Comparison of ENCODE assay signal across 18 cellular contexts in genomic region chr11:32396991-32397390, GRCh38. TPM values are rescaled to one million over a fixed set of nuclear protein-coding genes. Genes with fewer than 3 reads are reported as not detected.
"Had no signal": no experiment of that assay in that cellular context is flagged by ENCODE, and none has a peak within 500 bp of the region (broad histone marks: within the 10 kb centered on the region; RNA-seq: fewer than 3 reads in every experiment).

No MANE protein-coding gene starts in this region.

- H3K9me3 ChIP-seq: neutrophil, transverse colon had no signal

- H3K27ac ChIP-seq: coronary artery, neutrophil, transverse colon had no signal

- H3K36me3 Mint-ChIP-seq: activated CD8-positive, alpha-beta memory T cell treated with anti-CD3 and anti-CD28 coated beads, Interleukin-2, amount 10 ng/mL, durations not matched to agents 7 days and 5 days; activated naive CD8-positive, alpha-beta T cell; stimulated activated effector memory CD8-positive, alpha-beta T cell treated with anti-CD3 and anti-CD28 coated beads, Interleukin-12 subunit alpha, Interleukin-12 subunit beta, amount 100 ng/mL, for 72 hours had no signal

- H3K27me3 ChIP-seq: neutrophil had no signal

- H3K4me3 ChIP-seq: coronary artery, smooth muscle cell, transverse colon had no signal

- DNase-seq: activated CD4-positive, alpha-beta T cell treated with anti-CD3 and anti-CD28 coated beads, Interleukin-2, amount 50 U/mL, for 4 hours; activated CD4-positive, CD25-positive, alpha-beta regulatory T cell treated with anti-CD3 and anti-CD28 coated beads, Interleukin-2, amount 50 U/mL, for 72 hours; activated CD8-positive, alpha-beta memory T cell treated with anti-CD3 and anti-CD28 coated beads, Interleukin-2, amount 10 ng/mL, durations not matched to agents 7 days and 5 days; activated effector memory CD4-positive, alpha-beta T cell treated with anti-CD3 and anti-CD28 coated beads, Interleukin-2, amount 50 U/mL, for 16 hours; activated T-cell treated with anti-CD3 and anti-CD28 coated beads, Interleukin-2, amount 50 U/mL, for 4 hours; effector CD8-positive, alpha-beta T cell; left cardiac atrium; naive thymus-derived CD8-positive, alpha-beta T cell; right cardiac atrium; transverse colon had no signal

- H3K4me2 ChIP-seq: smooth muscle cell had no signal

- ATAC-seq: activated CD8-positive, alpha-beta memory T cell treated with anti-CD3 and anti-CD28 coated beads, Interleukin-2, amount 10 ng/mL, durations not matched to agents 7 days and 5 days; activated T-cell treated with anti-CD3 and anti-CD28 coated beads, Interleukin-2, amount 50 U/mL, for 4 hours; left cardiac atrium; naive thymus-derived CD8-positive, alpha-beta T cell; stimulated activated effector memory CD8-positive, alpha-beta T cell treated with anti-CD3 and anti-CD28 coated beads, Interleukin-12 subunit alpha, Interleukin-12 subunit beta, amount 100 ng/mL, for 72 hours had no signal

- H3K27ac Mint-ChIP-seq: activated CD8-positive, alpha-beta memory T cell treated with anti-CD3 and anti-CD28 coated beads, Interleukin-2, amount 10 ng/mL, durations not matched to agents 7 days and 5 days; activated naive CD8-positive, alpha-beta T cell; naive thymus-derived CD8-positive, alpha-beta T cell; stimulated activated effector memory CD8-positive, alpha-beta T cell treated with anti-CD3 and anti-CD28 coated beads, Interleukin-12 subunit alpha, Interleukin-12 subunit beta, amount 100 ng/mL, for 72 hours; T-helper 2 cell treated with Interferon-gamma antibody and Interleukin-4, amounts not matched to agents 5 μg/mL and 100 μg/mL, for 36 hours had no signal

- H3K4me1 Mint-ChIP-seq: stimulated activated effector memory CD8-positive, alpha-beta T cell treated with anti-CD3 and anti-CD28 coated beads, Interleukin-12 subunit alpha, Interleukin-12 subunit beta, amount 100 ng/mL, for 72 hours had no signal

- H3K9me3 Mint-ChIP-seq: T-helper 2 cell treated with Interferon-gamma antibody and Interleukin-4, amounts not matched to agents 5 μg/mL and 100 μg/mL, for 36 hours had no signal

- H3K36me3 ChIP-seq: neutrophil, transverse colon had no signal

- H3K4me3 Mint-ChIP-seq: activated CD8-positive, alpha-beta memory T cell treated with anti-CD3 and anti-CD28 coated beads, Interleukin-2, amount 10 ng/mL, durations not matched to agents 7 days and 5 days; activated naive CD8-positive, alpha-beta T cell; activated T-cell treated with anti-CD3 and anti-CD28 coated beads, Interleukin-2, amount 50 U/mL, for 4 hours; naive thymus-derived CD8-positive, alpha-beta T cell; stimulated activated effector memory CD8-positive, alpha-beta T cell treated with anti-CD3 and anti-CD28 coated beads, Interleukin-12 subunit alpha, Interleukin-12 subunit beta, amount 100 ng/mL, for 72 hours; T-helper 2 cell treated with Interferon-gamma antibody and Interleukin-4, amounts not matched to agents 5 μg/mL and 100 μg/mL, for 36 hours had no signal

RNA-seq across cellular contexts. Expression of gene WT1, which starts 38.3 kb away (rescaled TPM):
- total RNA-seq: activated CD8-positive, alpha-beta memory T cell treated with anti-CD3 and anti-CD28 coated beads, Interleukin-2, amount 10 ng/mL, durations not matched to agents 7 days and 5 days; lung microvascular endothelial cell; mononuclear cell; naive thymus-derived CD8-positive, alpha-beta T cell; smooth muscle cell had no signal
